ENCODE assay signal across 1 cellular context in the genomic region with DNA sequence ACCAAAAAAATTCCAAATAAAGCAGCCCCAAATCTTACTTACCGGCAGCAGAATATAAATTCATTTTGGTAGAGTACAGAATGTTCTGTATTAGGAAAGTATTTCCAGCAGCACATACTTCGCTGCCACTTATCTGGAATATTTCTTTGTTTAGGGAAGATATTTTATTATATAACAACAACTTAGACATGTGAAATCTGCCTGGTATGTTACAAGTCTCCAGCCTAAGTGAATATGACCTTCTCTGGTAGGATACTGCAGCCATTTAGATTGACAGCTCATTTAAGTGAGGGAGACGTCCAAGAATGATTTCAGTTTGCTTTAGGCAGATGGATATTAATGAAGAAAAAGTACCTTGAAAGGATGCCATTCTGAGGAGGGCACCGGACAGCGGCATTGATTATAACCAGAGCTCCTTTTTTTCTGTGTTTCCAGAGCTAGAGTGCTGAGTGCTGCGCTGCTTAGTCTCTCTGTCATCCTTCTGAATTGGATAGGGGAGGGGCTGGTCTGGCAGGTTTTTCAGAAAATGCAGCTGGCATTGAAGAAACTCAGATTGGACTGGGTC.
TF ChIP-seq lines count a peak whose summit lies in the region.

No MANE protein-coding gene starts in this region.

TF ChIP-seq in GM23338, 12 proteins besides CTCF, POLR2A, EP300 and RAD21 (continued from another document):
- TF ChIP-seq, protein P1, sequence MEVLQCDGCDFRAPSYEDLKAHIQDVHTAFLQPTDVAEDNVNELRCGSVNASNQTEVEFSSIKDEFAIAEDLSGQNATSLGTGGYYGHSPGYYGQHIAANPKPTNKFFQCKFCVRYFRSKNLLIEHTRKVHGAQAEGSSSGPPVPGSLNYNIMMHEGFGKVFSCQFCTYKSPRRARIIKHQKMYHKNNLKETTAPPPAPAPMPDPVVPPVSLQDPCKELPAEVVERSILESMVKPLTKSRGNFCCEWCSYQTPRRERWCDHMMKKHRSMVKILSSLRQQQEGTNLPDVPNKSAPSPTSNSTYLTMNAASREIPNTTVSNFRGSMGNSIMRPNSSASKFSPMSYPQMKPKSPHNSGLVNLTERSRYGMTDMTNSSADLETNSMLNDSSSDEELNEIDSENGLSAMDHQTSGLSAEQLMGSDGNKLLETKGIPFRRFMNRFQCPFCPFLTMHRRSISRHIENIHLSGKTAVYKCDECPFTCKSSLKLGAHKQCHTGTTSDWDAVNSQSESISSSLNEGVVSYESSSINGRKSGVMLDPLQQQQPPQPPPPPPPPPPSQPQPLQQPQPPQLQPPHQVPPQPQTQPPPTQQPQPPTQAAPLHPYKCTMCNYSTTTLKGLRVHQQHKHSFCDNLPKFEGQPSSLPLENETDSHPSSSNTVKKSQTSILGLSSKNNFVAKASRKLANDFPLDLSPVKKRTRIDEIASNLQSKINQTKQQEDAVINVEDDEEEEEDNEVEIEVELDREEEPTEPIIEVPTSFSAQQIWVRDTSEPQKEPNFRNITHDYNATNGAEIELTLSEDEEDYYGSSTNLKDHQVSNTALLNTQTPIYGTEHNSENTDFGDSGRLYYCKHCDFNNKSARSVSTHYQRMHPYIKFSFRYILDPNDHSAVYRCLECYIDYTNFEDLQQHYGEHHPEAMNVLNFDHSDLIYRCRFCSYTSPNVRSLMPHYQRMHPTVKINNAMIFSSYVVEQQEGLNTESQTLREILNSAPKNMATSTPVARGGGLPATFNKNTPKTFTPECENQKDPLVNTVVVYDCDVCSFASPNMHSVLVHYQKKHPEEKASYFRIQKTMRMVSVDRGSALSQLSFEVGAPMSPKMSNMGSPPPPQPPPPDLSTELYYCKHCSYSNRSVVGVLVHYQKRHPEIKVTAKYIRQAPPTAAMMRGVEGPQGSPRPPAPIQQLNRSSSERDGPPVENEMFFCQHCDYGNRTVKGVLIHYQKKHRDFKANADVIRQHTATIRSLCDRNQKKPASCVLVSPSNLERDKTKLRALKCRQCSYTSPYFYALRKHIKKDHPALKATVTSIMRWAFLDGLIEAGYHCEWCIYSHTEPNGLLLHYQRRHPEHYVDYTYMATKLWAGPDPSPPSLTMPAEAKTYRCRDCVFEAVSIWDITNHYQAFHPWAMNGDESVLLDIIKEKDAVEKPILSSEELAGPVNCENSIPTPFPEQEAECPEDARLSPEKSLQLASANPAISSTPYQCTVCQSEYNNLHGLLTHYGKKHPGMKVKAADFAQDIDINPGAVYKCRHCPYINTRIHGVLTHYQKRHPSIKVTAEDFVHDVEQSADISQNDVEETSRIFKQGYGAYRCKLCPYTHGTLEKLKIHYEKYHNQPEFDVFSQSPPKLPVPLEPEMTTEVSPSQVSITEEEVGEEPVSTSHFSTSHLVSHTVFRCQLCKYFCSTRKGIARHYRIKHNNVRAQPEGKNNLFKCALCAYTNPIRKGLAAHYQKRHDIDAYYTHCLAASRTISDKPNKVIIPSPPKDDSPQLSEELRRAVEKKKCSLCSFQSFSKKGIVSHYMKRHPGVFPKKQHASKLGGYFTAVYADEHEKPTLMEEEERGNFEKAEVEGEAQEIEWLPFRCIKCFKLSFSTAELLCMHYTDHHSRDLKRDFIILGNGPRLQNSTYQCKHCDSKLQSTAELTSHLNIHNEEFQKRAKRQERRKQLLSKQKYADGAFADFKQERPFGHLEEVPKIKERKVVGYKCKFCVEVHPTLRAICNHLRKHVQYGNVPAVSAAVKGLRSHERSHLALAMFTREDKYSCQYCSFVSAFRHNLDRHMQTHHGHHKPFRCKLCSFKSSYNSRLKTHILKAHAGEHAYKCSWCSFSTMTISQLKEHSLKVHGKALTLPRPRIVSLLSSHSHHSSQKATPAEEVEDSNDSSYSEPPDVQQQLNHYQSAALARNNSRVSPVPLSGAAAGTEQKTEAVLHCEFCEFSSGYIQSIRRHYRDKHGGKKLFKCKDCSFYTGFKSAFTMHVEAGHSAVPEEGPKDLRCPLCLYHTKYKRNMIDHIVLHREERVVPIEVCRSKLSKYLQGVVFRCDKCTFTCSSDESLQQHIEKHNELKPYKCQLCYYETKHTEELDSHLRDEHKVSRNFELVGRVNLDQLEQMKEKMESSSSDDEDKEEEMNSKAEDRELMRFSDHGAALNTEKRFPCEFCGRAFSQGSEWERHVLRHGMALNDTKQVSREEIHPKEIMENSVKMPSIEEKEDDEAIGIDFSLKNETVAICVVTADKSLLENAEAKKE (CRISPR knock-in tag; IDR thresholded peaks at IDR 0.05): no peak
- no peak for TF ChIP-seq POLR2AphosphoS5 (IDR thresholded peaks at IDR 0.05; ENCODE audit: low read depth)
- no peak for TF ChIP-seq EZH2phosphoT487 (IDR thresholded peaks at IDR 0.05; ENCODE audit: unreplicated experiment)
- no peak for TF ChIP-seq NANOG (IDR thresholded peaks at IDR 0.05; ENCODE audit: borderline replicate concordance)
- TF ChIP-seq STAT1 (IDR thresholded peaks at IDR 0.05; ENCODE audit: unreplicated experiment): no peak
- TF ChIP-seq, protein P2, sequence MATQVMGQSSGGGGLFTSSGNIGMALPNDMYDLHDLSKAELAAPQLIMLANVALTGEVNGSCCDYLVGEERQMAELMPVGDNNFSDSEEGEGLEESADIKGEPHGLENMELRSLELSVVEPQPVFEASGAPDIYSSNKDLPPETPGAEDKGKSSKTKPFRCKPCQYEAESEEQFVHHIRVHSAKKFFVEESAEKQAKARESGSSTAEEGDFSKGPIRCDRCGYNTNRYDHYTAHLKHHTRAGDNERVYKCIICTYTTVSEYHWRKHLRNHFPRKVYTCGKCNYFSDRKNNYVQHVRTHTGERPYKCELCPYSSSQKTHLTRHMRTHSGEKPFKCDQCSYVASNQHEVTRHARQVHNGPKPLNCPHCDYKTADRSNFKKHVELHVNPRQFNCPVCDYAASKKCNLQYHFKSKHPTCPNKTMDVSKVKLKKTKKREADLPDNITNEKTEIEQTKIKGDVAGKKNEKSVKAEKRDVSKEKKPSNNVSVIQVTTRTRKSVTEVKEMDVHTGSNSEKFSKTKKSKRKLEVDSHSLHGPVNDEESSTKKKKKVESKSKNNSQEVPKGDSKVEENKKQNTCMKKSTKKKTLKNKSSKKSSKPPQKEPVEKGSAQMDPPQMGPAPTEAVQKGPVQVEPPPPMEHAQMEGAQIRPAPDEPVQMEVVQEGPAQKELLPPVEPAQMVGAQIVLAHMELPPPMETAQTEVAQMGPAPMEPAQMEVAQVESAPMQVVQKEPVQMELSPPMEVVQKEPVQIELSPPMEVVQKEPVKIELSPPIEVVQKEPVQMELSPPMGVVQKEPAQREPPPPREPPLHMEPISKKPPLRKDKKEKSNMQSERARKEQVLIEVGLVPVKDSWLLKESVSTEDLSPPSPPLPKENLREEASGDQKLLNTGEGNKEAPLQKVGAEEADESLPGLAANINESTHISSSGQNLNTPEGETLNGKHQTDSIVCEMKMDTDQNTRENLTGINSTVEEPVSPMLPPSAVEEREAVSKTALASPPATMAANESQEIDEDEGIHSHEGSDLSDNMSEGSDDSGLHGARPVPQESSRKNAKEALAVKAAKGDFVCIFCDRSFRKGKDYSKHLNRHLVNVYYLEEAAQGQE (IDR thresholded peaks at IDR 0.05; ENCODE audit: unreplicated experiment): no peak
- TF ChIP-seq CREB1 (CRISPR knock-in tag; IDR thresholded peaks at IDR 0.05; ENCODE audit: low read depth): no peak
- TF ChIP-seq JUNB (IDR thresholded peaks at IDR 0.05; ENCODE audit: unreplicated experiment): no peak
- TF ChIP-seq ZNF331 (CRISPR knock-in tag; IDR thresholded peaks at IDR 0.05; ENCODE audit: low read depth): no peak
